2 cellular contexts compared by ENCODE assay signal in the genomic region with DNA sequence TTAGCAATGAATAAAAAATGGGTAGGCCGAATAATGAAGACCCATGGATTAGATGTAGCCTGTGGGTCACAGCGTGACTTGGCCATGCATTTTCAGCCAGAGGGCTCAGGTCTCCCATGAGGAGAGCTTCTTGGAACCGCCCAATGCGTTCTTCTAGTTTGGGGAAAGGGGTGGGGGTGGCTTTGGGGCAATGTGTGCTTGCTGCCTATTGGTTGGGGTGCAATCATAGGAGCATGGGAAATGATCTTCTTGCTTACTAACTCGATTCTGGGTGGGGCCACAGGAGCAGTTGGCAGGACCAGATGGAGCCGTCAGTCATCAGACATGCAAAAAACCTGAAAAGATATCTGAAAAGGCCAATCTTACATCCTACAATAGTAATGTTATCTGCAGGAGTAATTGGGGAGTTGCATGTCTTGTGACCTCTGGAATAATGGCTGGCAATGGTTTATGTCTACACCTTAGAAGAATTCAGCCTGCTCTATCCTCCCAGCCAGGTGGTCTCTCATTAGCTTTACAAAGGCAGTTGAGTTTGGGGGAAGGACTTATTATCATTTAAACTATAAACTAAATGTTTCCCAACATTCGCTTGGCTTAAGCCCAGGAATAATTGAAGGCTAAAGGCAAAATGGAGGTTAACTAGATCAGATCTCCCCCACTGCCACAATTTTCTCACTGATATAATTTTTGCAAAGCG.
TF ChIP-seq lines count a peak whose summit lies in the region.

No MANE protein-coding gene starts in this region.

TF ChIP-seq in WTC11, 78 proteins besides CTCF, POLR2A, EP300 and RAD21 (continued from another document and continues in another):
- TF ChIP-seq, protein P1, sequence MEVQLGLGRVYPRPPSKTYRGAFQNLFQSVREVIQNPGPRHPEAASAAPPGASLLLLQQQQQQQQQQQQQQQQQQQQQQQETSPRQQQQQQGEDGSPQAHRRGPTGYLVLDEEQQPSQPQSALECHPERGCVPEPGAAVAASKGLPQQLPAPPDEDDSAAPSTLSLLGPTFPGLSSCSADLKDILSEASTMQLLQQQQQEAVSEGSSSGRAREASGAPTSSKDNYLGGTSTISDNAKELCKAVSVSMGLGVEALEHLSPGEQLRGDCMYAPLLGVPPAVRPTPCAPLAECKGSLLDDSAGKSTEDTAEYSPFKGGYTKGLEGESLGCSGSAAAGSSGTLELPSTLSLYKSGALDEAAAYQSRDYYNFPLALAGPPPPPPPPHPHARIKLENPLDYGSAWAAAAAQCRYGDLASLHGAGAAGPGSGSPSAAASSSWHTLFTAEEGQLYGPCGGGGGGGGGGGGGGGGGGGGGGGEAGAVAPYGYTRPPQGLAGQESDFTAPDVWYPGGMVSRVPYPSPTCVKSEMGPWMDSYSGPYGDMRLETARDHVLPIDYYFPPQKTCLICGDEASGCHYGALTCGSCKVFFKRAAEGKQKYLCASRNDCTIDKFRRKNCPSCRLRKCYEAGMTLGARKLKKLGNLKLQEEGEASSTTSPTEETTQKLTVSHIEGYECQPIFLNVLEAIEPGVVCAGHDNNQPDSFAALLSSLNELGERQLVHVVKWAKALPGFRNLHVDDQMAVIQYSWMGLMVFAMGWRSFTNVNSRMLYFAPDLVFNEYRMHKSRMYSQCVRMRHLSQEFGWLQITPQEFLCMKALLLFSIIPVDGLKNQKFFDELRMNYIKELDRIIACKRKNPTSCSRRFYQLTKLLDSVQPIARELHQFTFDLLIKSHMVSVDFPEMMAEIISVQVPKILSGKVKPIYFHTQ (CRISPR knock-in tag; IDR thresholded peaks at IDR 0.05): no peak
- TF ChIP-seq, protein P2, sequence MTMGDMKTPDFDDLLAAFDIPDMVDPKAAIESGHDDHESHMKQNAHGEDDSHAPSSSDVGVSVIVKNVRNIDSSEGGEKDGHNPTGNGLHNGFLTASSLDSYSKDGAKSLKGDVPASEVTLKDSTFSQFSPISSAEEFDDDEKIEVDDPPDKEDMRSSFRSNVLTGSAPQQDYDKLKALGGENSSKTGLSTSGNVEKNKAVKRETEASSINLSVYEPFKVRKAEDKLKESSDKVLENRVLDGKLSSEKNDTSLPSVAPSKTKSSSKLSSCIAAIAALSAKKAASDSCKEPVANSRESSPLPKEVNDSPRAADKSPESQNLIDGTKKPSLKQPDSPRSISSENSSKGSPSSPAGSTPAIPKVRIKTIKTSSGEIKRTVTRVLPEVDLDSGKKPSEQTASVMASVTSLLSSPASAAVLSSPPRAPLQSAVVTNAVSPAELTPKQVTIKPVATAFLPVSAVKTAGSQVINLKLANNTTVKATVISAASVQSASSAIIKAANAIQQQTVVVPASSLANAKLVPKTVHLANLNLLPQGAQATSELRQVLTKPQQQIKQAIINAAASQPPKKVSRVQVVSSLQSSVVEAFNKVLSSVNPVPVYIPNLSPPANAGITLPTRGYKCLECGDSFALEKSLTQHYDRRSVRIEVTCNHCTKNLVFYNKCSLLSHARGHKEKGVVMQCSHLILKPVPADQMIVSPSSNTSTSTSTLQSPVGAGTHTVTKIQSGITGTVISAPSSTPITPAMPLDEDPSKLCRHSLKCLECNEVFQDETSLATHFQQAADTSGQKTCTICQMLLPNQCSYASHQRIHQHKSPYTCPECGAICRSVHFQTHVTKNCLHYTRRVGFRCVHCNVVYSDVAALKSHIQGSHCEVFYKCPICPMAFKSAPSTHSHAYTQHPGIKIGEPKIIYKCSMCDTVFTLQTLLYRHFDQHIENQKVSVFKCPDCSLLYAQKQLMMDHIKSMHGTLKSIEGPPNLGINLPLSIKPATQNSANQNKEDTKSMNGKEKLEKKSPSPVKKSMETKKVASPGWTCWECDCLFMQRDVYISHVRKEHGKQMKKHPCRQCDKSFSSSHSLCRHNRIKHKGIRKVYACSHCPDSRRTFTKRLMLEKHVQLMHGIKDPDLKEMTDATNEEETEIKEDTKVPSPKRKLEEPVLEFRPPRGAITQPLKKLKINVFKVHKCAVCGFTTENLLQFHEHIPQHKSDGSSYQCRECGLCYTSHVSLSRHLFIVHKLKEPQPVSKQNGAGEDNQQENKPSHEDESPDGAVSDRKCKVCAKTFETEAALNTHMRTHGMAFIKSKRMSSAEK (CRISPR knock-in tag; IDR thresholded peaks at IDR 0.05; ENCODE audit: borderline replicate concordance): no peak
- TF ChIP-seq IRF2 (CRISPR knock-in tag; IDR thresholded peaks at IDR 0.05; ENCODE audit: borderline replicate concordance, low read depth) (no peak), NFYB (CRISPR knock-in tag; conservative IDR thresholded peaks at IDR 0.05; ENCODE audit: low read depth) (no peak), RELA (CRISPR knock-in tag; IDR thresholded peaks at IDR 0.05; ENCODE audit: borderline replicate concordance) (no peak), TEAD4 (CRISPR knock-in tag; IDR thresholded peaks at IDR 0.05) (no peak), GABPB1 (CRISPR knock-in tag; IDR thresholded peaks at IDR 0.05) (no peak), TP53 (CRISPR knock-in tag; IDR thresholded peaks at IDR 0.05) (no peak), CREB1 (CRISPR knock-in tag; IDR thresholded peaks at IDR 0.05) (no peak), NR3C1 (CRISPR knock-in tag; conservative IDR thresholded peaks at IDR 0.05; ENCODE audit: low read depth) (no peak), EMX1 (CRISPR knock-in tag; IDR thresholded peaks at IDR 0.05) (no peak)
- TF ChIP-seq, protein P3, sequence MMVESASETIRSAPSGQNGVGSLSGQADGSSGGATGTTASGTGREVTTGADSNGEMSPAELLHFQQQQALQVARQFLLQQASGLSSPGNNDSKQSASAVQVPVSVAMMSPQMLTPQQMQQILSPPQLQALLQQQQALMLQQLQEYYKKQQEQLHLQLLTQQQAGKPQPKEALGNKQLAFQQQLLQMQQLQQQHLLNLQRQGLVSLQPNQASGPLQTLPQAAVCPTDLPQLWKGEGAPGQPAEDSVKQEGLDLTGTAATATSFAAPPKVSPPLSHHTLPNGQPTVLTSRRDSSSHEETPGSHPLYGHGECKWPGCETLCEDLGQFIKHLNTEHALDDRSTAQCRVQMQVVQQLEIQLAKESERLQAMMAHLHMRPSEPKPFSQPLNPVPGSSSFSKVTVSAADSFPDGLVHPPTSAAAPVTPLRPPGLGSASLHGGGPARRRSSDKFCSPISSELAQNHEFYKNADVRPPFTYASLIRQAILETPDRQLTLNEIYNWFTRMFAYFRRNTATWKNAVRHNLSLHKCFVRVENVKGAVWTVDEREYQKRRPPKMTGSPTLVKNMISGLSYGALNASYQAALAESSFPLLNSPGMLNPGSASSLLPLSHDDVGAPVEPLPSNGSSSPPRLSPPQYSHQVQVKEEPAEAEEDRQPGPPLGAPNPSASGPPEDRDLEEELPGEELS (CRISPR knock-in tag; IDR thresholded peaks at IDR 0.05): no peak

TF ChIP-seq in H1, 55 proteins besides CTCF, POLR2A, EP300 and RAD21:
- peak; percentile 3 for TF ChIP-seq EZH2 (IDR thresholded peaks at IDR 0.05; ENCODE audit: low read depth, low read length, severe bottlenecking)
- TF ChIP-seq, protein P4, sequence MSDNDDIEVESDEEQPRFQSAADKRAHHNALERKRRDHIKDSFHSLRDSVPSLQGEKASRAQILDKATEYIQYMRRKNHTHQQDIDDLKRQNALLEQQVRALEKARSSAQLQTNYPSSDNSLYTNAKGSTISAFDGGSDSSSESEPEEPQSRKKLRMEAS (IDR thresholded peaks at IDR 0.05): no peak
